Comparison of ENCODE assay signal across 11 cellular contexts in the genomic region with DNA sequence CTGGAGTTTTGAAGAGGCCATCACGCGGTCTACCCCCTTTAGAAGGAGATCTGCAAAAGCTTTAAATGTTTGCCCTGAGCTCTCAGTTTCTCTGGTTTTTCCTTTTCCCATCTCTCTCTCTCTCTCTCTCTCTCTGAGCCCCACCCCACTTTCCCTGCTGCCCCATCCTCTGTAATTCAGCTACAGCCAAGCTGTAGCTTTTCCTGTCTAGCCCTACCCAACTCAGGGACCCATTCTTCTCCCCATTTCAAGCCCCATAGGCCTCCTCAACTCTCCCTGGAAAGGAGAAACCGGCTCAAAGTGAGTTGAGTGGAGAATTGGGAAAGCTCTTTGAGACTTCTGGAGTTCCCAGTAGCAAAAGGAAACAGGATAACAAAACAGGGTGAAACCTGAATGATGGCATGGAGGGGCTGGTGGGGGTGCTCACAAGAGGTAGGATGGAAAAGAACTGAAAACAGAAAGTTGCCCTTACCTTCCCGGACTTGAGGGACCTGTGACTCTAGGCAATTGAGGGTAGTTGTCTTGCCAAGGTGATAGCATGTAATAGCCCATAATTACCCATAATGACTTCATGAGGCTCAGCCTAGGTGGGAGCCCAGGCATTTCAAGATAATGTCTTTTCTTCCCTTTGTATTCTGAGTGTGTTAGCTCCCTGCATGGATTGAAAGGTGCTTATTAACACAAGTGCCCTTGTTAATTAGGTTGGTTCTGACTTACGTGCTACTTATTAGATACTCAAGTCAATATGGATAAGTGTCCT.
"Had no signal": no experiment of that assay in that cellular context is flagged by ENCODE, and none has a peak within 500 bp of the region (broad histone marks: within the 10 kb centered on the region; RNA-seq: fewer than 3 reads in every experiment).

No MANE protein-coding gene starts in this region.

- H3K4me3 Mint-ChIP-seq: activated CD4-positive, alpha-beta memory T cell treated with anti-CD3 and anti-CD28 coated beads for 36 hours; activated naive CD8-positive, alpha-beta T cell treated with anti-CD3 and anti-CD28 coated beads, Interleukin-2, amount 50 U/mL, for 24 hours had no signal

- H3K36me3 Mint-ChIP-seq: activated CD4-positive, alpha-beta memory T cell treated with anti-CD3 and anti-CD28 coated beads for 36 hours had no signal

- H3K9me3 Mint-ChIP-seq: activated CD4-positive, alpha-beta memory T cell treated with anti-CD3 and anti-CD28 coated beads for 36 hours; activated naive CD8-positive, alpha-beta T cell treated with anti-CD3 and anti-CD28 coated beads, Interleukin-2, amount 50 U/mL, for 24 hours had no signal

- H3K27me3 ChIP-seq: ascending aorta, cardiac muscle cell, heart right ventricle, thyroid gland had no signal

- H2AFZ ChIP-seq: parathyroid adenoma had no signal

- H3K4me1 Mint-ChIP-seq: activated naive CD8-positive, alpha-beta T cell treated with anti-CD3 and anti-CD28 coated beads, Interleukin-2, amount 50 U/mL, for 24 hours had no signal

- H3K36me3 ChIP-seq: ascending aorta, cardiac muscle cell, heart right ventricle, thyroid gland had no signal

- H3K9ac ChIP-seq: parathyroid adenoma had no signal

- DNase-seq: activated CD4-positive, alpha-beta memory T cell treated with anti-CD3 and anti-CD28 coated beads for 36 hours; activated CD4-positive, alpha-beta T cell treated with anti-CD3 and anti-CD28 coated beads for 1 hour; activated naive CD4-positive, alpha-beta T cell; activated naive CD8-positive, alpha-beta T cell treated with anti-CD3 and anti-CD28 coated beads, Interleukin-2, amount 50 U/mL, for 24 hours; effector CD8-positive, alpha-beta T cell; heart right ventricle; thyroid gland had no signal

- H3K27ac ChIP-seq: ascending aorta, cardiac muscle cell, coronary artery, heart right ventricle, parathyroid adenoma, thyroid gland had no signal

- H3K27ac Mint-ChIP-seq: activated CD4-positive, alpha-beta memory T cell treated with anti-CD3 and anti-CD28 coated beads for 36 hours; activated naive CD8-positive, alpha-beta T cell treated with anti-CD3 and anti-CD28 coated beads, Interleukin-2, amount 50 U/mL, for 24 hours had no signal

- H3K4me3 ChIP-seq: ascending aorta, cardiac muscle cell, coronary artery, heart right ventricle, thyroid gland had no signal

- H3K79me2 ChIP-seq: parathyroid adenoma had no signal

- H3K4me1 ChIP-seq: ascending aorta, heart right ventricle, parathyroid adenoma, thyroid gland had no signal

- H3K9me3 ChIP-seq: ascending aorta, heart right ventricle, thyroid gland had no signal
